Comparison of ENCODE assay signal across 30 cellular contexts in the genomic region with DNA sequence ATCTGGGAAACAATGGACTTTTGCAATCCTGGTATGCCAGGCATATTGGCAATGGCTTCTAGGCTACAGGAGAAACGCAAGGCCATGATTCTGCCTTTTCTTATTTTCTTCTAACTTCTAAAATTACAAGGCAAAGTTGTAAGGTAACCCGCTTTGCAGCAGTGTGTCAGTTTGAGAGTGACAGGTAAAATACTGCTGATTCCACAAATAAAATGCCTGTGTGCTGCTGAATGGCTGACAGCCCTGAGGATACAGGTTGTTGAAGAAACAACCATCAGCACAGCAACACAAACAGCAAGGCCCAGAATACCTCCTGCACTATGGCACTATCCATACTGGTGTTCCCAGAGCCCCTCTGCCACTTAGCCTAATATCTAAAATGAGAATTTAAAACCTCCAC. TPM values are rescaled to one million over a fixed set of nuclear protein-coding genes. Genes with fewer than 3 reads are reported as not detected.
"Had no signal": no experiment of that assay in that cellular context is flagged by ENCODE, and none has a peak within 500 bp of the region (broad histone marks: within the 10 kb centered on the region; RNA-seq: fewer than 3 reads in every experiment).

No MANE protein-coding gene starts in this region.

- H3K4me3 Mint-ChIP-seq: dendritic cell treated with granulocyte-macrophage colony-stimulating factor and Interleukin-4, amounts not matched to agents 40 ng/mL and 50 ng/mL, for 4 days; effector memory CD8-positive, alpha-beta T cell; naive B cell; stimulated activated naive B cell treated with anti-CD40 and anti-IgM and Interleukin-4, amounts not matched to agents 10 μg/mL and 1 μg/mL and 100 μg/mL, for 72 hours; stimulated activated naive CD8-positive, alpha-beta T cell treated with anti-CD3 and anti-CD28 coated beads, Interleukin-15, amount 100 ng/mL, for 72 hours had no signal

- H3K36me3 Mint-ChIP-seq: naive B cell had no signal

- H3K27ac ChIP-seq: epithelial cell of prostate, esophagus muscularis mucosa, gastrocnemius medialis, heart right ventricle, neutrophil, psoas muscle, spleen, thoracic aorta, transverse colon had no signal

- DNase-seq: effector memory CD8-positive, alpha-beta T cell; gastrocnemius medialis; heart right ventricle; hypothalamus; kidney glomerular epithelial cell; mesendoderm; naive B cell; psoas muscle; retina; spleen; stimulated activated CD4-positive, alpha-beta T cell treated with anti-CD3 and anti-CD28 coated beads, Interleukin-15, amount 100 ng/mL, for 24 hours; stimulated activated CD4-positive, alpha-beta T cell treated with anti-CD3 and anti-CD28 coated beads, Interleukin-1b, Interleukin-23, amount 100 ng/mL, for 48 hours; stimulated activated CD4-positive, alpha-beta T cell treated with anti-CD3 and anti-CD28 coated beads, Interleukin-4, amount 100 ng/mL, for 24 hours; stimulated activated naive B cell treated with anti-CD40 and anti-IgM and Interleukin-4, amounts not matched to agents 10 μg/mL and 1 μg/mL and 100 μg/mL, for 72 hours; stimulated activated naive CD8-positive, alpha-beta T cell treated with anti-CD3 and anti-CD28 coated beads, Interleukin-15, amount 100 ng/mL, for 72 hours; transverse colon had no signal

- H3K36me3 ChIP-seq: esophagus muscularis mucosa, gastrocnemius medialis, heart right ventricle, neutrophil, spleen, thoracic aorta, transverse colon had no signal

- FAIRE-seq: islet of Langerhans had no signal

- H3K4me3 ChIP-seq: esophagus muscularis mucosa, gastrocnemius medialis, heart right ventricle, psoas muscle, spleen, thoracic aorta, transverse colon had no signal

- H3K4me1 Mint-ChIP-seq: naive B cell; stimulated activated naive B cell treated with anti-CD40 and anti-IgM and Interleukin-4, amounts not matched to agents 10 μg/mL and 1 μg/mL and 100 μg/mL, for 72 hours; stimulated activated naive CD8-positive, alpha-beta T cell treated with anti-CD3 and anti-CD28 coated beads, Interleukin-15, amount 100 ng/mL, for 72 hours had no signal

- H3K27ac Mint-ChIP-seq: dendritic cell treated with granulocyte-macrophage colony-stimulating factor and Interleukin-4, amounts not matched to agents 40 ng/mL and 50 ng/mL, for 4 days; effector memory CD8-positive, alpha-beta T cell; naive B cell; stimulated activated naive B cell treated with anti-CD40 and anti-IgM and Interleukin-4, amounts not matched to agents 10 μg/mL and 1 μg/mL and 100 μg/mL, for 72 hours; stimulated activated naive CD8-positive, alpha-beta T cell treated with anti-CD3 and anti-CD28 coated beads, Interleukin-15, amount 100 ng/mL, for 72 hours had no signal

- H3K27me3 ChIP-seq: esophagus muscularis mucosa, gastrocnemius medialis, neutrophil, spleen, transverse colon had no signal

- ATAC-seq: effector memory CD8-positive, alpha-beta T cell; gastrocnemius medialis; heart right ventricle; psoas muscle; sciatic nerve; stimulated activated naive B cell treated with anti-CD40 and anti-IgM and Interleukin-4, amounts not matched to agents 10 μg/mL and 1 μg/mL and 100 μg/mL, for 72 hours; stimulated activated naive CD8-positive, alpha-beta T cell treated with anti-CD3 and anti-CD28 coated beads, Interleukin-15, amount 100 ng/mL, for 72 hours had no signal

- H3K4me1 ChIP-seq: esophagus muscularis mucosa, gastrocnemius medialis, heart right ventricle, psoas muscle, spleen, transverse colon had no signal

- H3K9me3 Mint-ChIP-seq: dendritic cell treated with granulocyte-macrophage colony-stimulating factor and Interleukin-4, amounts not matched to agents 40 ng/mL and 50 ng/mL, for 4 days; effector memory CD8-positive, alpha-beta T cell; stimulated activated naive B cell treated with anti-CD40 and anti-IgM and Interleukin-4, amounts not matched to agents 10 μg/mL and 1 μg/mL and 100 μg/mL, for 72 hours; stimulated activated naive CD8-positive, alpha-beta T cell treated with anti-CD3 and anti-CD28 coated beads, Interleukin-15, amount 100 ng/mL, for 72 hours had no signal

- H3K9me3 ChIP-seq: esophagus muscularis mucosa, gastrocnemius medialis, heart right ventricle, neutrophil, psoas muscle, spleen, thoracic aorta, transverse colon had no signal

RNA-seq across cellular contexts. Expression of a gene that starts 37.1 kb away (rescaled TPM):
- total RNA-seq: esophagus muscularis mucosa, fibroblast of villous mesenchyme, gastrocnemius medialis, heart right ventricle, lung microvascular endothelial cell, osteoblast, psoas muscle, sciatic nerve, skeletal muscle tissue, spleen, subcutaneous adipose tissue, thoracic aorta, transverse colon, ureter had no signal
- polyA plus RNA-seq: heart right ventricle, neural cell, psoas muscle, spleen had no signal

RNA-seq across cellular contexts. Expression of a gene that starts 40.2 kb away (rescaled TPM):
- total RNA-seq: esophagus muscularis mucosa, fibroblast of villous mesenchyme, heart right ventricle, lung microvascular endothelial cell, osteoblast, psoas muscle, sciatic nerve, skeletal muscle tissue, spleen, subcutaneous adipose tissue, thoracic aorta, ureter had no signal
- polyA plus RNA-seq: heart right ventricle, psoas muscle, spleen had no signal
